In genomic region chrX:151754042-151754419, GRCh38 we compare ENCODE assay signal across 11 cellular contexts. TPM values are rescaled to one million over a fixed set of nuclear protein-coding genes. Genes with fewer than 3 reads are reported as not detected.
DNase-seq lines count a peak whose midpoint lies in the region; ATAC-seq and TF ChIP-seq lines count a peak whose summit lies in the region.
"Had no signal": no experiment of that assay in that cellular context is flagged by ENCODE, and none has a peak within 500 bp of the region (broad histone marks: within the 10 kb centered on the region; RNA-seq: fewer than 3 reads in every experiment).

No MANE protein-coding gene starts in this region.

- no peak for TF ChIP-seq EP300 in tibial nerve (IDR thresholded peaks at IDR 0.05)

- CTCF ChIA-PET in activated CD4-positive, alpha-beta T cell treated with anti-CD3 and anti-CD28 coated beads, Interleukin-2, amount 10 ng/mL, durations not matched to agents 7 days and 5 days (lab: Charles Lee), result no interaction called here

- ATAC-seq in HG02798 (IDR thresholded peaks at IDR 0.05; ENCODE audit: poor library complexity, unreplicated experiment), result no peak

- no peaks in the 10 kb centered on the region for H3K9me3 Mint-ChIP-seq in activated CD4-positive, alpha-beta T cell treated with anti-CD3 and anti-CD28 coated beads, Interleukin-2, amount 10 ng/mL, durations not matched to agents 7 days and 5 days
- H3K9me3 Mint-ChIP-seq: dendritic cell treated with granulocyte-macrophage colony-stimulating factor and Interleukin-4, amounts not matched to agents 40 ng/mL and 50 ng/mL, for 4 days had no signal

- H3K4me1 ChIP-seq in tibial nerve, result peaks cover 0 to 11% (median 0%) of the 10 kb centered on the region in 4 donors

- no peak for TF ChIP-seq POLR2A in tibial nerve (IDR thresholded peaks at IDR 0.05)

- POLR2A ChIA-PET in activated CD4-positive, alpha-beta T cell treated with anti-CD3 and anti-CD28 coated beads, Interleukin-2, amount 10 ng/mL, durations not matched to agents 7 days and 5 days (lab: Charles Lee), result no interaction called here

- H3K4me3 Mint-ChIP-seq in activated CD4-positive, alpha-beta T cell treated with anti-CD3 and anti-CD28 coated beads, Interleukin-2, amount 10 ng/mL, durations not matched to agents 7 days and 5 days, result no peak overlapping the region
- H3K4me3 Mint-ChIP-seq: dendritic cell treated with granulocyte-macrophage colony-stimulating factor and Interleukin-4, amounts not matched to agents 40 ng/mL and 50 ng/mL, for 4 days had no signal

- no peaks in the 10 kb centered on the region for H3K27me3 Mint-ChIP-seq in activated CD4-positive, alpha-beta T cell treated with anti-CD3 and anti-CD28 coated beads, Interleukin-2, amount 10 ng/mL, durations not matched to agents 7 days and 5 days
- H3K27me3 Mint-ChIP-seq: dendritic cell treated with granulocyte-macrophage colony-stimulating factor and Interleukin-4, amounts not matched to agents 40 ng/mL and 50 ng/mL, for 4 days had no signal

- no peak overlapping the region for H3K27ac ChIP-seq in tibial nerve
- H3K27ac ChIP-seq: stomach had no signal

- no peaks in the 10 kb centered on the region for H3K36me3 Mint-ChIP-seq in activated CD4-positive, alpha-beta T cell treated with anti-CD3 and anti-CD28 coated beads, Interleukin-2, amount 10 ng/mL, durations not matched to agents 7 days and 5 days (ENCODE audit: low read depth)

- peaks cover 0 to 12% of the 10 kb centered on the region in 2 donors for H3K27me3 ChIP-seq in tibial nerve

- no peak overlapping the region for H3K27ac Mint-ChIP-seq in activated CD4-positive, alpha-beta T cell treated with anti-CD3 and anti-CD28 coated beads, Interleukin-2, amount 10 ng/mL, durations not matched to agents 7 days and 5 days
- H3K27ac Mint-ChIP-seq: dendritic cell treated with granulocyte-macrophage colony-stimulating factor and Interleukin-4, amounts not matched to agents 40 ng/mL and 50 ng/mL, for 4 days had no signal

- no peak for TF ChIP-seq CTCF in tibial nerve (IDR thresholded peaks at IDR 0.05)

- no peaks in the 10 kb centered on the region for H3K36me3 ChIP-seq in tibial nerve
- H3K36me3 ChIP-seq: stomach had no signal

- 76% methylated on average over 6 of the region's 6 CpGs; no CpG with 5 or more reads in 1 of the 2 donors for WGBS in tibial nerve, 2 donors

- H3K4me1 Mint-ChIP-seq in activated CD4-positive, alpha-beta T cell treated with anti-CD3 and anti-CD28 coated beads, Interleukin-2, amount 10 ng/mL, durations not matched to agents 7 days and 5 days, result no peaks in the 10 kb centered on the region

- DNase-seq in AG08395 (ENCODE audit: low spot score) (peak; percentile 77), HS-27A (ENCODE audit: low read depth) (peak; percentile 41), T1000 (lab: John Stamatoyannopoulos, UW) (peak; percentile 6), iris pigment epithelial cell (ENCODE audit: low read depth) (peak; percentile 72), NCI-H524 (lab: John Stamatoyannopoulos, UW) (no peak), tibial nerve (ENCODE audit: low spot score in 2 of 2) (no peak)
- no peak for DNase-seq in activated CD4-positive, alpha-beta T cell treated with anti-CD3 and anti-CD28 coated beads, Interleukin-2, amount 10 ng/mL, durations not matched to agents 7 days and 5 days

- no peaks in the 10 kb centered on the region for H3K9me3 ChIP-seq in tibial nerve
- H3K9me3 ChIP-seq: stomach had no signal

- no peak overlapping the region for H3K4me3 ChIP-seq in tibial nerve
- H3K4me3 ChIP-seq: stomach had no signal

RNA-seq across cellular contexts. Expression of gene CNGA2, which starts 19.5 kb away (rescaled TPM):
- not detected for total RNA-seq in tibial nerve
- total RNA-seq in activated CD4-positive, alpha-beta T cell treated with anti-CD3 and anti-CD28 coated beads, Interleukin-2, amount 10 ng/mL, durations not matched to agents 7 days and 5 days, result not detected
- total RNA-seq: SK-MEL-5, stomach had no signal

RNA-seq across cellular contexts. Expression of gene FATE1, which starts 38.2 kb away (rescaled TPM):
- total RNA-seq in tibial nerve, result not detected
- total RNA-seq in activated CD4-positive, alpha-beta T cell treated with anti-CD3 and anti-CD28 coated beads, Interleukin-2, amount 10 ng/mL, durations not matched to agents 7 days and 5 days, result not detected
- total RNA-seq: SK-MEL-5, stomach had no signal

RNA-seq across cellular contexts. Expression of gene PRRG3, which starts 58.8 kb away (rescaled TPM):
- 10 to 100 TPM; 14.0 to 55.7 (median 15.9) TPM for total RNA-seq in tibial nerve
- not detected for total RNA-seq in activated CD4-positive, alpha-beta T cell treated with anti-CD3 and anti-CD28 coated beads, Interleukin-2, amount 10 ng/mL, durations not matched to agents 7 days and 5 days
- total RNA-seq: SK-MEL-5 had no signal

Comparison
In these comparisons a context has a peak if more than half of its experiments do, and no peak if none do; other contexts are left out.
1. DNase-seq: peak in AG08395 (single experiment), HS-27A (single experiment), T1000 (single experiment) and iris pigment epithelial cell (single experiment); none in NCI-H524 (0 of 2), tibial nerve (0 of 2) and activated CD4-positive, alpha-beta T cell treated with anti-CD3 and anti-CD28 coated beads, Interleukin-2, amount 10 ng/mL, durations not matched to agents 7 days and 5 days (single experiment).
2. RNA of gene PRRG3, which starts 58.8 kb away (total RNA-seq): 14.0 to 55.7 TPM in tibial nerve; not detected in activated CD4-positive, alpha-beta T cell treated with anti-CD3 and anti-CD28 coated beads, Interleukin-2, amount 10 ng/mL, durations not matched to agents 7 days and 5 days; every median in the first group is over 10 times any median in the second.